Comparison of ENCODE assay signal across 8 cellular contexts in genomic region chr11:76629853-76630599, GRCh38. TPM values are rescaled to one million over a fixed set of nuclear protein-coding genes. Genes with fewer than 3 reads are reported as not detected.
A peak's percentile ranks its signal among the peaks of the same experiment; 100 is the strongest.
DNase-seq lines count a peak whose midpoint lies in the region; ATAC-seq lines count a peak whose summit lies in the region.

No MANE protein-coding gene starts in this region.

- DNase-seq in Kasumi-1 (lab: John Stamatoyannopoulos, UW) (peak; percentile 95 to 97), hepatic stellate cell (ENCODE audit: low spot score) (peak; percentile 68), HT-29 (ENCODE audit: low spot score) (no peak), NCI-H524 (lab: John Stamatoyannopoulos, UW) (no peak), epidermal melanocyte (ENCODE audit: insufficient read length, low spot score) (no peak)
- DNase-seq in activated CD8-positive, alpha-beta T cell treated with anti-CD3 and anti-CD28 coated beads, Interleukin-2, amount 10 ng/mL, durations not matched to agents 7 days and 5 days: no peak
- peak; percentile 65 for DNase-seq in stimulated activated naive B cell treated with anti-CD40 and anti-IgM and Interleukin-4, amounts not matched to agents 10 μg/mL and 1 μg/mL and 100 μg/mL, for 72 hours

- CTCF ChIA-PET in activated CD8-positive, alpha-beta T cell treated with anti-CD3 and anti-CD28 coated beads, Interleukin-2, amount 10 ng/mL, durations not matched to agents 7 days and 5 days (lab: Charles Lee): interaction anchor here (1.1 to 1.5 kb wide), 3 partner anchors 14 to 43 kb away, joined by 3 to 4 read pairs (median 3); no protein-coding TSS in a partner anchor

- no peak overlapping the region for H3K4me3 Mint-ChIP-seq in activated CD8-positive, alpha-beta T cell treated with anti-CD3 and anti-CD28 coated beads, Interleukin-2, amount 10 ng/mL, durations not matched to agents 7 days and 5 days
- H3K4me3 Mint-ChIP-seq in stimulated activated naive B cell treated with anti-CD40 and anti-IgM and Interleukin-4, amounts not matched to agents 10 μg/mL and 1 μg/mL and 100 μg/mL, for 72 hours: peak overlapping the region; percentile 86 to 91

- H3K27ac Mint-ChIP-seq in activated CD8-positive, alpha-beta T cell treated with anti-CD3 and anti-CD28 coated beads, Interleukin-2, amount 10 ng/mL, durations not matched to agents 7 days and 5 days: peak overlapping the region; percentile 41
- H3K27ac Mint-ChIP-seq in stimulated activated naive B cell treated with anti-CD40 and anti-IgM and Interleukin-4, amounts not matched to agents 10 μg/mL and 1 μg/mL and 100 μg/mL, for 72 hours: peak overlapping the region; percentile 99

- peaks cover 57% of the 10 kb centered on the region for H3K4me1 Mint-ChIP-seq in activated CD8-positive, alpha-beta T cell treated with anti-CD3 and anti-CD28 coated beads, Interleukin-2, amount 10 ng/mL, durations not matched to agents 7 days and 5 days (ENCODE audit: low read depth)
- H3K4me1 Mint-ChIP-seq in stimulated activated naive B cell treated with anti-CD40 and anti-IgM and Interleukin-4, amounts not matched to agents 10 μg/mL and 1 μg/mL and 100 μg/mL, for 72 hours: peaks cover 61 to 90% of the 10 kb centered on the region in 2 donors

- H3K27me3 Mint-ChIP-seq in activated CD8-positive, alpha-beta T cell treated with anti-CD3 and anti-CD28 coated beads, Interleukin-2, amount 10 ng/mL, durations not matched to agents 7 days and 5 days (ENCODE audit: low read depth): peaks cover 19% of the 10 kb centered on the region
- no peaks in the 10 kb centered on the region for H3K27me3 Mint-ChIP-seq in stimulated activated naive B cell treated with anti-CD40 and anti-IgM and Interleukin-4, amounts not matched to agents 10 μg/mL and 1 μg/mL and 100 μg/mL, for 72 hours

- no peak for ATAC-seq in activated CD8-positive, alpha-beta T cell treated with anti-CD3 and anti-CD28 coated beads, Interleukin-2, amount 10 ng/mL, durations not matched to agents 7 days and 5 days
- ATAC-seq in stimulated activated naive B cell treated with anti-CD40 and anti-IgM and Interleukin-4, amounts not matched to agents 10 μg/mL and 1 μg/mL and 100 μg/mL, for 72 hours (replicated peaks): peak; percentile 6 to 15
- no peak for ATAC-seq in GM21515 (IDR thresholded peaks at IDR 0.05; ENCODE audit: unreplicated experiment)

- H3K36me3 Mint-ChIP-seq in activated CD8-positive, alpha-beta T cell treated with anti-CD3 and anti-CD28 coated beads, Interleukin-2, amount 10 ng/mL, durations not matched to agents 7 days and 5 days (ENCODE audit: low read depth): peaks cover 15% of the 10 kb centered on the region
- H3K36me3 Mint-ChIP-seq in stimulated activated naive B cell treated with anti-CD40 and anti-IgM and Interleukin-4, amounts not matched to agents 10 μg/mL and 1 μg/mL and 100 μg/mL, for 72 hours: peaks cover 18 to 42% of the 10 kb centered on the region in 2 donors

- POLR2A ChIA-PET in activated CD8-positive, alpha-beta T cell treated with anti-CD3 and anti-CD28 coated beads, Interleukin-2, amount 10 ng/mL, durations not matched to agents 7 days and 5 days (lab: Charles Lee): no interaction called here

- peaks cover 9% of the 10 kb centered on the region for H3K9me3 Mint-ChIP-seq in activated CD8-positive, alpha-beta T cell treated with anti-CD3 and anti-CD28 coated beads, Interleukin-2, amount 10 ng/mL, durations not matched to agents 7 days and 5 days (ENCODE audit: insufficient read depth)
- H3K9me3 Mint-ChIP-seq in stimulated activated naive B cell treated with anti-CD40 and anti-IgM and Interleukin-4, amounts not matched to agents 10 μg/mL and 1 μg/mL and 100 μg/mL, for 72 hours: peaks cover 10 to 11% of the 10 kb centered on the region in 2 donors

RNA-seq across cellular contexts. Expression of gene LRRC32, which starts 40.5 kb away (rescaled TPM):
- total RNA-seq in activated CD8-positive, alpha-beta T cell treated with anti-CD3 and anti-CD28 coated beads, Interleukin-2, amount 10 ng/mL, durations not matched to agents 7 days and 5 days: under 1 TPM; 0.23 to 0.32 TPM
- 0.10 TPM in 1 of 2 replicates, not detected in the other for total RNA-seq in HT-29 (2014; rRNA removed; shearing (Covaris generic))

Comparison
In these comparisons a context has a peak if more than half of its experiments do, and no peak if none do; other contexts are left out.
1. DNase-seq: peak in Kasumi-1 (2 of 2), hepatic stellate cell (single experiment) and stimulated activated naive B cell treated with anti-CD40 and anti-IgM and Interleukin-4, amounts not matched to agents 10 μg/mL and 1 μg/mL and 100 μg/mL, for 72 hours (single experiment); none in activated CD8-positive, alpha-beta T cell treated with anti-CD3 and anti-CD28 coated beads, Interleukin-2, amount 10 ng/mL, durations not matched to agents 7 days and 5 days (single experiment), HT-29 (single experiment), NCI-H524 (0 of 2) and epidermal melanocyte (single experiment).
2. ATAC-seq: peak in stimulated activated naive B cell treated with anti-CD40 and anti-IgM and Interleukin-4, amounts not matched to agents 10 μg/mL and 1 μg/mL and 100 μg/mL, for 72 hours (2 of 2); none in activated CD8-positive, alpha-beta T cell treated with anti-CD3 and anti-CD28 coated beads, Interleukin-2, amount 10 ng/mL, durations not matched to agents 7 days and 5 days (single experiment) and GM21515 (single experiment).